In the genomic region with DNA sequence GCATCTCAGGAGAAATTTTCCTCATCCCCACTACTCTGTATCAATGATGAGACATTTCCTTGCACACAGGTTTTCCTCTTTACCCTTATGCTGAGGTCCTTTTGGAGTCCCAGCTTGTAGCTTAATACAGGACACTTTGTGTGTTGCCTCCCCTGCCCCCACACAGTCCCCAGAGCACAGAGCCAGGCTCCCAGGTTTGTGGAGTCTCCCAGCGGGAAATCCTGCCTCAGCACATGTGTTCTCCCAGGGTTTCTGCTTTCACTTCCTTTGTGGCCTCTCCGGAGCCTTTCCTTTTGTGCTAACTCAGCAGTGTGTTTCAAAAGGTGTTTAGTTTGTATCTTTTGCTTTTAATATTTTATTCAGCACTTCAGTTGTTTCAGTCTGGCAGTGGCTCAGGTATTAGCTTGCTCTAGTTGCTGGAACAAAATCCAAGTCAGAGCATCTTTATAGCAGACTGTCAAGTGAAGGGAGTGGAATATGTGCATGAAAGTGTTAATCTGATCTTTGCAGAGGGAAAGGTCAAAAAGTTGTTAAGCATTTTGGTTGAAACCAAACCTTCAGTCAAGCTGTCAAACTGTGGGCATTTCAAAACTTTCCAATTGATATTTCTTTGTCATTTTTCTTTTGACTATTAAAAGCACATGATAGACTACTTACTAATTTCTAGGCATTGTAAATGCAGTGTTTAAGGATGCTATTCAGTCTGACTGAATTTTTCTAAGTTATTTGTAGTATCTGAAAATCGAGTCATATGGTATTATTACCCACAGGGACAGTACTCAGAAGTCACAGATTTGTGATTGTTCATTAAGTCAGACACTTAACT, we compare ENCODE assay signal across 10 cellular contexts. TPM values are rescaled to one million over a fixed set of nuclear protein-coding genes. Genes with fewer than 3 reads are reported as not detected.
DNase-seq lines count a peak whose midpoint lies in the region; ATAC-seq, FAIRE-seq and TF ChIP-seq lines count a peak whose summit lies in the region.
"Had no signal": no experiment of that assay in that cellular context is flagged by ENCODE, and none has a peak within 500 bp of the region (broad histone marks: within the 10 kb centered on the region; RNA-seq: fewer than 3 reads in every experiment).

No MANE protein-coding gene starts in this region.

- no peak overlapping the region for H2AFZ ChIP-seq in astrocyte (ENCODE audit: low read depth, low read length)

- no peak for TF ChIP-seq CTCF in HFFc6 (IDR thresholded peaks at IDR 0.05)
- TF ChIP-seq CTCF in astrocyte (IDR thresholded peaks at IDR 0.05; ENCODE audit: insufficient read depth, low read depth, low read length) = no peak
- TF ChIP-seq CTCF in left lung (IDR thresholded peaks at IDR 0.05) = no peak
- TF ChIP-seq CTCF in Peyer's patch (IDR thresholded peaks at IDR 0.05) = no peak

- TF ChIP-seq POLR2A in Peyer's patch (IDR thresholded peaks at IDR 0.05) = no peak

- H3K36me3 ChIP-seq in astrocyte (ENCODE audit: insufficient read depth, low read length) = no peaks in the 10 kb centered on the region
- no peaks in the 10 kb centered on the region for H3K36me3 ChIP-seq in left lung
- H3K36me3 ChIP-seq in Peyer's patch = no peaks in the 10 kb centered on the region

- no peaks in the 10 kb centered on the region for H3K27me3 ChIP-seq in astrocyte (ENCODE audit: insufficient read depth, low read length)
- no peaks in the 10 kb centered on the region for H3K27me3 ChIP-seq in left lung
- H3K27me3 ChIP-seq in Peyer's patch = no peaks in the 10 kb centered on the region

- ATAC-seq in left lung = peak; percentile 38

- no peaks in the 10 kb centered on the region for H3K27me3 Mint-ChIP-seq in HFFc6 (ENCODE audit: insufficient read depth)
- H3K27me3 Mint-ChIP-seq in astrocyte (ENCODE audit: low read depth, unreplicated experiment) = no peaks in the 10 kb centered on the region

- peaks cover 55% of the 10 kb centered on the region for H4K20me1 ChIP-seq in astrocyte (ENCODE audit: insufficient read depth, low read length)

- peak overlapping the region; percentile 64 for H3K4me2 ChIP-seq in astrocyte (ENCODE audit: low read length)

- H3K4me1 Mint-ChIP-seq in HFFc6 (ENCODE audit: low read depth) (peaks cover 64% of the 10 kb centered on the region), astrocyte (ENCODE audit: low read depth, unreplicated experiment) (peaks cover 44% of the 10 kb centered on the region)

- FAIRE-seq in astrocyte (lab: Jason Lieb, UNC) = no peak

- H3K9me3 Mint-ChIP-seq in HFFc6 (no peaks in the 10 kb centered on the region; the same call in 1 of the 2 replicates), astrocyte (ENCODE audit: unreplicated experiment) (no peaks in the 10 kb centered on the region)

- intact Hi-C loops in left lung (cut with DNase I) = no loop called here

- H3K4me1 ChIP-seq in astrocyte (ENCODE audit: insufficient read depth, low read length) = peaks cover 29% of the 10 kb centered on the region
- peaks cover 0 to 22% of the 10 kb centered on the region in 2 donors for H3K4me1 ChIP-seq in left lung
- peaks cover 0 to 26% (median 4%) of the 10 kb centered on the region in 4 donors for H3K4me1 ChIP-seq in Peyer's patch

- H3K27ac Mint-ChIP-seq in HFFc6 (peak overlapping the region; percentile 82), astrocyte (ENCODE audit: unreplicated experiment) (peak overlapping the region; percentile 19)

- no peak overlapping the region for H3K4me3 ChIP-seq in astrocyte (ENCODE audit: insufficient read depth, low read depth, low read length)
- no peak overlapping the region for H3K4me3 ChIP-seq in left lung
- no peak overlapping the region for H3K4me3 ChIP-seq in Peyer's patch

- peak overlapping the region; percentile 49 for H3K4me3 Mint-ChIP-seq in HFFc6
- H3K4me3 Mint-ChIP-seq in astrocyte (ENCODE audit: unreplicated experiment) = peak overlapping the region; percentile 13

- H3K79me2 ChIP-seq in astrocyte (ENCODE audit: insufficient read depth, low read length) = peaks cover 86% of the 10 kb centered on the region

- H3K36me3 Mint-ChIP-seq in HFFc6 (ENCODE audit: low read depth) (peaks cover 38% of the 10 kb centered on the region), astrocyte (ENCODE audit: low read depth, unreplicated experiment) (no peaks in the 10 kb centered on the region)

- H3K9me3 ChIP-seq in astrocyte (ENCODE audit: insufficient read depth, low read depth, low read length) (no peaks in the 10 kb centered on the region), left lung (no peaks in the 10 kb centered on the region), Peyer's patch (no peaks in the 10 kb centered on the region)

- H3K27ac ChIP-seq in astrocyte (ENCODE audit: low read depth, low read length) (peak overlapping the region; percentile 12), left lung (no peak overlapping the region), Peyer's patch (peak overlapping the region in 1 of 4 donors; percentile 6)
- H3K27ac ChIP-seq: HL-60 had no signal

- H3K9ac ChIP-seq in astrocyte (ENCODE audit: low read length) = peak overlapping the region; percentile 11

- peak; percentile 24 for DNase-seq in CD1c-positive myeloid dendritic cell (ENCODE audit: extremely low spot score)
- no peak for DNase-seq in HFFc6
- DNase-seq in astrocyte (ENCODE audit: low read depth) = no peak
- no peak for DNase-seq in left lung
- DNase-seq in stimulated activated CD4-positive, alpha-beta T cell treated with anti-CD3 and anti-CD28 coated beads, Interleukin-4, amount 100 ng/mL, for 4 hours = no peak
- no peak for DNase-seq in Peyer's patch
- no peak for DNase-seq in COR-L47 (lab: John Stamatoyannopoulos, UW)
- DNase-seq in stimulated activated CD4-positive, alpha-beta T cell treated with anti-CD3 and anti-CD28 coated beads, Interleukin-2, amount 100 ng/mL, for 48 hours = no peak
- DNase-seq: GF-D8 had no signal

RNA-seq across cellular contexts. Expression of gene SNX9, which starts 8.6 kb away (rescaled TPM):
- total RNA-seq in HFFc6 (2021; fragmentation: NEBNext Ultra II Directional; extraction: Animal tissue kit (Norgen Biotek cat#: 25700)) = 10 to 100 TPM; 37.2 to 46.6 (median 40.9) TPM
- total RNA-seq in astrocyte (34.8 and 36.0 TPM in 2 replicates), left lung (10 to 100 TPM; 23.5 to 25.3 TPM), Peyer's patch (10 to 100 TPM; 49.8 to 59.1 (median 52.5) TPM)
